Comparison of ENCODE assay signal across 8 cellular contexts in the genomic region with DNA sequence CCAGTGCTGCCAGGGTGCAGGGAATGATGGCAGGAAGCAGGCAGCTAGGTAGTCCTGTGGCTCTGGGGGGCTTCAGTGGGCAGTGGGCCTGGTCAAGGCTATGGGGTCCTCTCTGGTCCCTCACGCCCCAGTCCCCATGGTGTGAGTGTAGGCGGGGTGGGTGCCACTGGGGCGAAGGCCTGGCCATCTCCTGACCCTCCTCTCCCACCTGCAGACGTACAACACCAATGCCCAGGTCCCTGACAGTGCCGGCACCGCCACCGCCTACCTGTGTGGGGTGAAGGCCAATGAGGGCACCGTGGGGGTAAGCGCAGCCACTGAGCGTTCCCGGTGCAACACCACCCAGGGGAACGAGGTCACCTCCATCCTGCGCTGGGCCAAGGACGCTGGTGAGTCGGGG. TPM values are rescaled to one million over a fixed set of nuclear protein-coding genes. Genes with fewer than 3 reads are reported as not detected.
"Had no signal": no experiment of that assay in that cellular context is flagged by ENCODE, and none has a peak within 500 bp of the region (broad histone marks: within the 10 kb centered on the region; RNA-seq: fewer than 3 reads in every experiment).

No MANE protein-coding gene starts in this region.

- H3K27ac Mint-ChIP-seq: H9 had no signal

- DNase-seq: GM23248, GOT3, H9, HCEC 1CT had no signal

- H3K9me3 Mint-ChIP-seq: H9 had no signal

- H3K4me3 ChIP-seq: GM23248, K562 had no signal

- H2AFZ ChIP-seq: GM23248 had no signal

- H3K27ac ChIP-seq: GM23248, HL-60 had no signal

- H3K4me3 Mint-ChIP-seq: H9 had no signal

- ATAC-seq: HepG2, K562 had no signal

- H3K9ac ChIP-seq: GM23248 had no signal

RNA-seq across cellular contexts. Expression of a gene that starts 53.7 kb away (rescaled TPM):
- total RNA-seq: GM23248, HepG2, HT1080 had no signal
